Comparison of ENCODE assay signal across 17 cellular contexts in the genomic region with DNA sequence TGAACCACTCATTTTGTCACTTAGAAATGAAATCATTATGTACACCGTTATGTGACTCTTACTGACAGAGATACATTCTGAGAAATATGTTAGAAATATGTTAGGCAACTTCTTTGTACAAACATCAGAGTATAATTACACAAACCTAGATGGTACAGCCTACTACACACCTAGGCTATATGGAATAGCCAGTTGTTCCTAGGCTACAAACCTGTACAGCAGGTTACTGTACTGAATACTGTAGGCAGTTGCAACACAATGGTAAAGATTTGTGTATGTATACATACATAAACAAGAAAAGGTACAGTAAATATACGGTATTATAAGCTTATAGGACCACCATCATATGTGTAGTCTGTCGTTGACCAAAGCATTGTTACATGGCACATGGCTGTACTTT. TPM values are rescaled to one million over a fixed set of nuclear protein-coding genes. Genes with fewer than 3 reads are reported as not detected.
DNase-seq lines count a peak whose midpoint lies in the region; ATAC-seq and TF ChIP-seq lines count a peak whose summit lies in the region.
"Had no signal": no experiment of that assay in that cellular context is flagged by ENCODE, and none has a peak within 500 bp of the region (broad histone marks: within the 10 kb centered on the region; RNA-seq: fewer than 3 reads in every experiment).

No MANE protein-coding gene starts in this region.

- peaks cover 86% of the 10 kb centered on the region for H3K4me1 Mint-ChIP-seq in stimulated activated naive CD8-positive, alpha-beta T cell treated with anti-CD3 and anti-CD28 coated beads, Interleukin-15, Interleukin-2, amounts not matched to agents 100 ng/mL and 50 ng/mL, for 24 hours (ENCODE audit: low read depth)
- peaks cover 84% of the 10 kb centered on the region for H3K4me1 Mint-ChIP-seq in activated B cell treated with CpG ODN at 0.5 μM for 24 hours
- peaks cover 60 to 79% of the 10 kb centered on the region in 2 donors for H3K4me1 Mint-ChIP-seq in effector memory CD8-positive, alpha-beta T cell (ENCODE audit: low read depth in 2 of 2)

- H3K4me3 Mint-ChIP-seq in stimulated activated naive CD8-positive, alpha-beta T cell treated with anti-CD3 and anti-CD28 coated beads, Interleukin-15, Interleukin-2, amounts not matched to agents 100 ng/mL and 50 ng/mL, for 24 hours, result peak overlapping the region; percentile 94
- H3K4me3 Mint-ChIP-seq in activated B cell treated with CpG ODN at 0.5 μM for 24 hours, result no peak overlapping the region
- H3K4me3 Mint-ChIP-seq in effector memory CD8-positive, alpha-beta T cell, result peak overlapping the region; percentile 33 to 84

- peaks cover 73% of the 10 kb centered on the region for H3K36me3 Mint-ChIP-seq in stimulated activated naive CD8-positive, alpha-beta T cell treated with anti-CD3 and anti-CD28 coated beads, Interleukin-15, Interleukin-2, amounts not matched to agents 100 ng/mL and 50 ng/mL, for 24 hours (ENCODE audit: low read depth)
- peaks cover 52% of the 10 kb centered on the region for H3K36me3 Mint-ChIP-seq in activated B cell treated with CpG ODN at 0.5 μM for 24 hours (ENCODE audit: low read depth)
- peaks cover 71% of the 10 kb centered on the region for H3K36me3 Mint-ChIP-seq in effector memory CD8-positive, alpha-beta T cell (ENCODE audit: insufficient read depth)

- in situ Hi-C loops in GM13977 (cut with MboI; ENCODE audit: low pct_unique_long_range_greater_than_20kb, low sequenced_read_pairs, unreplicated experiment), result no loop called here

- H3K9me3 Mint-ChIP-seq in stimulated activated naive CD8-positive, alpha-beta T cell treated with anti-CD3 and anti-CD28 coated beads, Interleukin-15, Interleukin-2, amounts not matched to agents 100 ng/mL and 50 ng/mL, for 24 hours, result no peaks in the 10 kb centered on the region
- H3K9me3 Mint-ChIP-seq in activated B cell treated with CpG ODN at 0.5 μM for 24 hours, result no peaks in the 10 kb centered on the region
- H3K9me3 Mint-ChIP-seq in effector memory CD8-positive, alpha-beta T cell, result no peaks in the 10 kb centered on the region

- no peak for ATAC-seq in stimulated activated naive CD8-positive, alpha-beta T cell treated with anti-CD3 and anti-CD28 coated beads, Interleukin-15, Interleukin-2, amounts not matched to agents 100 U/mL and 50 U/mL, for 24 hours
- ATAC-seq in activated B cell treated with CpG ODN at 0.5 μM for 24 hours (ENCODE audit: low read depth) (no peak), GM18909 (IDR thresholded peaks at IDR 0.05; ENCODE audit: poor library complexity, unreplicated experiment) (no peak)
- ATAC-seq in effector memory CD8-positive, alpha-beta T cell (replicated peaks), result no peak
- ATAC-seq: foreskin keratinocyte, left ventricle myocardium superior had no signal

- H3K27ac Mint-ChIP-seq in stimulated activated naive CD8-positive, alpha-beta T cell treated with anti-CD3 and anti-CD28 coated beads, Interleukin-15, Interleukin-2, amounts not matched to agents 100 ng/mL and 50 ng/mL, for 24 hours, result peak overlapping the region; percentile 99
- peak overlapping the region; percentile 35 for H3K27ac Mint-ChIP-seq in activated B cell treated with CpG ODN at 0.5 μM for 24 hours
- H3K27ac Mint-ChIP-seq in effector memory CD8-positive, alpha-beta T cell, result peak overlapping the region; percentile 99 to 100

- intact Hi-C loops in activated B cell treated with CpG ODN at 0.5 μM for 24 hours (cut with micrococcal nuclease), result no loop called here

- CTCF ChIA-PET in activated B cell treated with CpG ODN at 0.5 μM for 24 hours (lab: Charles Lee), result interaction anchor here (2.1 kb wide), 1 partner anchor 33 kb away, joined by 10 read pairs; no protein-coding TSS in a partner anchor

- no peak for DNase-seq in stimulated activated naive CD8-positive, alpha-beta T cell treated with anti-CD3 and anti-CD28 coated beads, Interleukin-15, Interleukin-2, amounts not matched to agents 100 U/mL and 50 U/mL, for 24 hours
- DNase-seq in activated B cell treated with CpG ODN at 0.5 μM for 24 hours (no peak), occipital lobe (lab: John Stamatoyannopoulos, UW) (no peak), GM13977 (ENCODE audit: low spot score) (no peak), superior temporal gyrus (ENCODE audit: extremely low spot score) (no peak)
- DNase-seq in effector memory CD8-positive, alpha-beta T cell, result no peak
- DNase-seq: activated CD4-positive, alpha-beta T cell treated with anti-CD3 and anti-CD28 coated beads, Interleukin-2, amount 50 U/mL, for 1 hour; central memory CD4-positive, alpha-beta T cell; DMS153; foreskin keratinocyte; left ventricle myocardium superior; NCI-H1105 treated with DMSO at 0.1 percent for 48 hours; NCI-H2227 treated with DMSO at 0.1 percent for 48 hours; Right ventricle myocardium superior; substantia nigra had no signal

- POLR2A ChIA-PET in activated B cell treated with CpG ODN at 0.5 μM for 24 hours (lab: Charles Lee), result interaction anchor here (1.5 kb wide), 1 partner anchor 32 kb away, joined by 3 read pairs; no protein-coding TSS in a partner anchor

- H3K27me3 Mint-ChIP-seq in stimulated activated naive CD8-positive, alpha-beta T cell treated with anti-CD3 and anti-CD28 coated beads, Interleukin-15, Interleukin-2, amounts not matched to agents 100 ng/mL and 50 ng/mL, for 24 hours, result peaks cover 4% of the 10 kb centered on the region
- peaks cover 3% of the 10 kb centered on the region for H3K27me3 Mint-ChIP-seq in activated B cell treated with CpG ODN at 0.5 μM for 24 hours
- H3K27me3 Mint-ChIP-seq in effector memory CD8-positive, alpha-beta T cell, result peaks cover 0 to 10% of the 10 kb centered on the region in 2 donors

- TF ChIP-seq CTCF in activated B cell treated with CpG ODN at 0.5 μM for 24 hours (IDR thresholded peaks at IDR 0.05), result no peak
- no peak for TF ChIP-seq CTCF in GM13977 (IDR thresholded peaks at IDR 0.05; ENCODE audit: extremely low read depth, insufficient read depth, missing control alignments)

RNA-seq across cellular contexts. Expression of a gene that starts 3.7 kb away (rescaled TPM):
- total RNA-seq in activated B cell treated with CpG ODN at 0.5 μM for 24 hours, result 43.1 and 55.5 TPM in 2 replicates
- 50.7 TPM for total RNA-seq in occipital lobe

Comparison
In these comparisons a context has a peak if more than half of its experiments do, and no peak if none do; other contexts are left out.
1. H3K27ac Mint-ChIP-seq: peak in every context shown above with its lines; median percentile 100 in effector memory CD8-positive, alpha-beta T cell; 99 in stimulated activated naive CD8-positive, alpha-beta T cell treated with anti-CD3 and anti-CD28 coated beads, Interleukin-15, Interleukin-2, amounts not matched to agents 100 ng/mL and 50 ng/mL, for 24 hours; 35 in activated B cell treated with CpG ODN at 0.5 μM for 24 hours.